ENCODE assay signal across 1 cellular context in genomic region chr15:40108855-40109735, GRCh38.
TF ChIP-seq lines count a peak whose summit lies in the region.

A gene with protein sequence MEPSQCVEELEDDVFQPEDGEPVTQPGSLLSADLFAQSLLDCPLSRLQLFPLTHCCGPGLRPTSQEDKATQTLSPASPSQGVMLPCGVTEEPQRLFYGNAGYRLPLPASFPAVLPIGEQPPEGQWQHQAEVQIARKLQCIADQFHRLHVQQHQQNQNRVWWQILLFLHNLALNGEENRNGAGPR (minus strand): TSS chr15:40108879. CDS start chr15:40106086, 2,793 bp downstream.

TF ChIP-seq in HepG2, 621 proteins besides CTCF, POLR2A, EP300 and RAD21 (continued from another document and continues in another):
- TF ChIP-seq ZNF512B (CRISPR knock-in tag; IDR thresholded peaks at IDR 0.05; ENCODE audit: borderline replicate concordance) (no peak), CREM (IDR thresholded peaks at IDR 0.05) (peak; percentile 86), CREM (CRISPR knock-in tag; IDR thresholded peaks at IDR 0.05) (no peak), ZKSCAN5 (CRISPR knock-in tag; IDR thresholded peaks at IDR 0.05) (no peak), YEATS4 (CRISPR knock-in tag; IDR thresholded peaks at IDR 0.05; ENCODE audit: borderline replicate concordance) (peak; percentile 72; the same call in 1 of the 2 replicates), CREB1 (IDR thresholded peaks at IDR 0.05) (peak; percentile 88), CREB1 (CRISPR knock-in tag; IDR thresholded peaks at IDR 0.05) (peak; percentile 83), ZEB1 (IDR thresholded peaks at IDR 0.05; ENCODE audit: insufficient replicate concordance, low read depth) (peak; percentile 62), ETV6 (CRISPR knock-in tag; conservative IDR thresholded peaks at IDR 0.05) (no peak), ZBTB38 (CRISPR knock-in tag; IDR thresholded peaks at IDR 0.05) (no peak), ZNF713 (CRISPR knock-in tag; IDR thresholded peaks at IDR 0.05) (no peak), EZH2 (conservative IDR thresholded peaks at IDR 0.05; ENCODE audit: low read depth, low read length) (no peak; the same call in 1 of the 2 replicates), PHF5A (CRISPR knock-in tag; IDR thresholded peaks at IDR 0.05; ENCODE audit: low read depth, unreplicated experiment) (peak; percentile 94), BCL6 (CRISPR knock-in tag; IDR thresholded peaks at IDR 0.05) (no peak), ZXDC (CRISPR knock-in tag; IDR thresholded peaks at IDR 0.05) (no peak), ZBTB1 (CRISPR knock-in tag; IDR thresholded peaks at IDR 0.05; ENCODE audit: borderline replicate concordance) (no peak), HOXA3 (CRISPR knock-in tag; IDR thresholded peaks at IDR 0.05) (peak; percentile 79), RFXANK (CRISPR knock-in tag; IDR thresholded peaks at IDR 0.05) (peak; percentile 44; the same call in 1 of the 2 replicates), KLF16 (CRISPR knock-in tag; IDR thresholded peaks at IDR 0.05) (peak in 1 of 2 experiments; percentile 80; a peak in 2 of 4 replicates), ZNF614 (CRISPR knock-in tag; IDR thresholded peaks at IDR 0.05; ENCODE audit: borderline replicate concordance) (no peak), ZFY (CRISPR knock-in tag; IDR thresholded peaks at IDR 0.05) (peak; percentile 48; the same call in 1 of the 2 replicates), TIGD3 (CRISPR knock-in tag; IDR thresholded peaks at IDR 0.05; ENCODE audit: borderline replicate concordance) (no peak), ZNF589 (CRISPR knock-in tag; conservative IDR thresholded peaks at IDR 0.05) (no peak)
- TF ChIP-seq, protein P1, sequence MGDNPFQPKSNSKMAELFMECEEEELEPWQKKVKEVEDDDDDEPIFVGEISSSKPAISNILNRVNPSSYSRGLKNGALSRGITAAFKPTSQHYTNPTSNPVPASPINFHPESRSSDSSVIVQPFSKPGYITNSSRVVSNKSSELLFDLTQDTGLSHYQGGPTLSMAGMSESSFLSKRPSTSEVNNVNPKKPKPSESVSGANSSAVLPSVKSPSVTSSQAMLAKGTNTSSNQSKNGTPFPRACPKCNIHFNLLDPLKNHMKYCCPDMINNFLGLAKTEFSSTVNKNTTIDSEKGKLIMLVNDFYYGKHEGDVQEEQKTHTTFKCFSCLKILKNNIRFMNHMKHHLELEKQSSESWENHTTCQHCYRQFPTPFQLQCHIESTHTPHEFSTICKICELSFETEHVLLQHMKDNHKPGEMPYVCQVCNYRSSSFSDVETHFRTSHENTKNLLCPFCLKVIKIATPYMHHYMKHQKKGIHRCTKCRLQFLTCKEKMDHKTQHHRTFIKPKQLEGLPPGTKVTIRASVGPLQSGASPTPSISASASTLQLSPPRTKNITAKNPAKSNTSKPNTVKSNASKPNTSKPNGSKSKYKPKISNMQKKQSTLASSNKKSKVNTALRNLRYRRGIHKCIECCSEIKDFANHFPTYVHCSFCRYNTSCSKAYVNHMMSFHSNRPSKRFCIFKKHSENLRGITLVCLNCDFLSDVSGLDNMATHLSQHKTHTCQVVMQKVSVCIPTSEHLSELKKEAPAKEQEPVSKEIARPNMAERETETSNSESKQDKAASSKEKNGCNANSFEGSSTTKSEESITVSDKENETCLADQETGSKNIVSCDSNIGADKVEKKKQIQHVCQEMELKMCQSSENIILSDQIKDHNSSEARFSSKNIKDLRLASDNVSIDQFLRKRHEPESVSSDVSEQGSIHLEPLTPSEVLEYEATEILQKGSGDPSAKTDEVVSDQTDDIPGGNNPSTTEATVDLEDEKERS (CRISPR knock-in tag; IDR thresholded peaks at IDR 0.05) = no peak
- TF ChIP-seq, protein P2, sequence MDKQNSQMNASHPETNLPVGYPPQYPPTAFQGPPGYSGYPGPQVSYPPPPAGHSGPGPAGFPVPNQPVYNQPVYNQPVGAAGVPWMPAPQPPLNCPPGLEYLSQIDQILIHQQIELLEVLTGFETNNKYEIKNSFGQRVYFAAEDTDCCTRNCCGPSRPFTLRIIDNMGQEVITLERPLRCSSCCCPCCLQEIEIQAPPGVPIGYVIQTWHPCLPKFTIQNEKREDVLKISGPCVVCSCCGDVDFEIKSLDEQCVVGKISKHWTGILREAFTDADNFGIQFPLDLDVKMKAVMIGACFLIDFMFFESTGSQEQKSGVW (CRISPR knock-in tag; IDR thresholded peaks at IDR 0.05; ENCODE audit: borderline replicate concordance) = no peak
- TF ChIP-seq, protein P3, sequence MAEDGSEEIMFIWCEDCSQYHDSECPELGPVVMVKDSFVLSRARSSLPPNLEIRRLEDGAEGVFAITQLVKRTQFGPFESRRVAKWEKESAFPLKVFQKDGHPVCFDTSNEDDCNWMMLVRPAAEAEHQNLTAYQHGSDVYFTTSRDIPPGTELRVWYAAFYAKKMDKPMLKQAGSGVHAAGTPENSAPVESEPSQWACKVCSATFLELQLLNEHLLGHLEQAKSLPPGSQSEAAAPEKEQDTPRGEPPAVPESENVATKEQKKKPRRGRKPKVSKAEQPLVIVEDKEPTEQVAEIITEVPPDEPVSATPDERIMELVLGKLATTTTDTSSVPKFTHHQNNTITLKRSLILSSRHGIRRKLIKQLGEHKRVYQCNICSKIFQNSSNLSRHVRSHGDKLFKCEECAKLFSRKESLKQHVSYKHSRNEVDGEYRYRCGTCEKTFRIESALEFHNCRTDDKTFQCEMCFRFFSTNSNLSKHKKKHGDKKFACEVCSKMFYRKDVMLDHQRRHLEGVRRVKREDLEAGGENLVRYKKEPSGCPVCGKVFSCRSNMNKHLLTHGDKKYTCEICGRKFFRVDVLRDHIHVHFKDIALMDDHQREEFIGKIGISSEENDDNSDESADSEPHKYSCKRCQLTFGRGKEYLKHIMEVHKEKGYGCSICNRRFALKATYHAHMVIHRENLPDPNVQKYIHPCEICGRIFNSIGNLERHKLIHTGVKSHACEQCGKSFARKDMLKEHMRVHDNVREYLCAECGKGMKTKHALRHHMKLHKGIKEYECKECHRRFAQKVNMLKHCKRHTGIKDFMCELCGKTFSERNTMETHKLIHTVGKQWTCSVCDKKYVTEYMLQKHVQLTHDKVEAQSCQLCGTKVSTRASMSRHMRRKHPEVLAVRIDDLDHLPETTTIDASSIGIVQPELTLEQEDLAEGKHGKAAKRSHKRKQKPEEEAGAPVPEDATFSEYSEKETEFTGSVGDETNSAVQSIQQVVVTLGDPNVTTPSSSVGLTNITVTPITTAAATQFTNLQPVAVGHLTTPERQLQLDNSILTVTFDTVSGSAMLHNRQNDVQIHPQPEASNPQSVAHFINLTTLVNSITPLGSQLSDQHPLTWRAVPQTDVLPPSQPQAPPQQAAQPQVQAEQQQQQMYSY (CRISPR knock-in tag; IDR thresholded peaks at IDR 0.05) = 0 out of 2 replicates have a peak, but pooled peaks have one; percentile 44
- TF ChIP-seq, protein P4, sequence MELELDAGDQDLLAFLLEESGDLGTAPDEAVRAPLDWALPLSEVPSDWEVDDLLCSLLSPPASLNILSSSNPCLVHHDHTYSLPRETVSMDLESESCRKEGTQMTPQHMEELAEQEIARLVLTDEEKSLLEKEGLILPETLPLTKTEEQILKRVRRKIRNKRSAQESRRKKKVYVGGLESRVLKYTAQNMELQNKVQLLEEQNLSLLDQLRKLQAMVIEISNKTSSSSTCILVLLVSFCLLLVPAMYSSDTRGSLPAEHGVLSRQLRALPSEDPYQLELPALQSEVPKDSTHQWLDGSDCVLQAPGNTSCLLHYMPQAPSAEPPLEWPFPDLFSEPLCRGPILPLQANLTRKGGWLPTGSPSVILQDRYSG (CRISPR knock-in tag; IDR thresholded peaks at IDR 0.05) = 0 out of 2 replicates have a peak, but pooled peaks have one; percentile 30
- TF ChIP-seq, protein P5, sequence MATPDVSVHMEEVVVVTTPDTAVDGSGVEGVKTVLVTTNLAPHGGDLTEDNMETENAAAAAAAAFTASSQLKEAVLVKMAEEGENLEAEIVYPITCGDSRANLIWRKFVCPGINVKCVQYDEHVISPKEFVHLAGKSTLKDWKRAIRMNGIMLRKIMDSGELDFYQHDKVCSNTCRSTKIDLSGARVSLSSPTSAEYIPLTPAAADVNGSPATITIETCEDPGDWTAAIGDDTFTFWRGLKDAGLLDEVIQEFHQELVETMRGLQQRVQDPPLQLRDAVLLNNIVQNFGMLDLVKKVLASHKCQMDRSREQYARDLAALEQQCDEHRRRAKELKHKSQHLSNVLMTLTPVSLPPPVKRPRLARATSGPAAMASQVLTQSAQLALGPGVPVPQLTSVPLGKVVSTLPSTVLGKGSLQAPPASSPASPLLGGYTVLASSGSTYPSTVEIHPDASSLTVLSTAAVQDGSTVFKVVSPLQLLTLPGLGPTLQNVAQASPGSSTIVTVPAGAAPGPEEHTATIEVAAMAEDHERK (CRISPR knock-in tag; IDR thresholded peaks at IDR 0.05; ENCODE audit: low read depth) = no peak
- TF ChIP-seq, protein P6, sequence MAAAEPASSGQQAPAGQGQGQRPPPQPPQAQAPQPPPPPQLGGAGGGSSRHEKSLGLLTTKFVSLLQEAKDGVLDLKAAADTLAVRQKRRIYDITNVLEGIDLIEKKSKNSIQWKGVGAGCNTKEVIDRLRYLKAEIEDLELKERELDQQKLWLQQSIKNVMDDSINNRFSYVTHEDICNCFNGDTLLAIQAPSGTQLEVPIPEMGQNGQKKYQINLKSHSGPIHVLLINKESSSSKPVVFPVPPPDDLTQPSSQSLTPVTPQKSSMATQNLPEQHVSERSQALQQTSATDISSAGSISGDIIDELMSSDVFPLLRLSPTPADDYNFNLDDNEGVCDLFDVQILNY (CRISPR knock-in tag; conservative IDR thresholded peaks at IDR 0.05) = no peak
